ENCODE assay signal across 22 cellular contexts in genomic region chr11:130467116-130467990, GRCh38. TPM values are rescaled to one million over a fixed set of nuclear protein-coding genes. Genes with fewer than 3 reads are reported as not detected.
"Had no signal": no experiment of that assay in that cellular context is flagged by ENCODE, and none has a peak within 500 bp of the region (broad histone marks: within the 10 kb centered on the region; RNA-seq: fewer than 3 reads in every experiment).

No MANE protein-coding gene starts in this region.

- H3K9me3 ChIP-seq: esophagus muscularis mucosa, gastroesophageal sphincter, mucosa of descending colon, neutrophil, ovary, stomach, thoracic aorta, transverse colon had no signal

- H3K27ac ChIP-seq: epithelial cell of prostate, esophagus muscularis mucosa, gastroesophageal sphincter, neutrophil, ovary, stomach, thoracic aorta, transverse colon had no signal

- ATAC-seq: effector memory CD8-positive, alpha-beta T cell; gastroesophageal sphincter; left colon; mucosa of descending colon; naive thymus-derived CD8-positive, alpha-beta T cell; right cardiac atrium had no signal

- H3K27me3 Mint-ChIP-seq: dendritic cell treated with granulocyte-macrophage colony-stimulating factor and Interleukin-4, amounts not matched to agents 40 ng/mL and 50 ng/mL, for 4 days had no signal

- H3K4me1 ChIP-seq: esophagus muscularis mucosa, gastroesophageal sphincter, stomach, transverse colon had no signal

- H3K36me3 ChIP-seq: neutrophil, ovary, transverse colon had no signal

- H3K4me1 Mint-ChIP-seq: naive thymus-derived CD8-positive, alpha-beta T cell had no signal

- H3K36me3 Mint-ChIP-seq: naive thymus-derived CD8-positive, alpha-beta T cell had no signal

- H3K27me3 ChIP-seq: esophagus muscularis mucosa, gastroesophageal sphincter, ovary, stomach, transverse colon had no signal

- H3K4me3 Mint-ChIP-seq: dendritic cell treated with granulocyte-macrophage colony-stimulating factor and Interleukin-4, amounts not matched to agents 40 ng/mL and 50 ng/mL, for 4 days; effector memory CD8-positive, alpha-beta T cell; naive thymus-derived CD8-positive, alpha-beta T cell had no signal

- H3K27ac Mint-ChIP-seq: dendritic cell treated with granulocyte-macrophage colony-stimulating factor and Interleukin-4, amounts not matched to agents 40 ng/mL and 50 ng/mL, for 4 days; effector memory CD8-positive, alpha-beta T cell; naive thymus-derived CD8-positive, alpha-beta T cell had no signal

- H3K9me3 Mint-ChIP-seq: dendritic cell treated with granulocyte-macrophage colony-stimulating factor and Interleukin-4, amounts not matched to agents 40 ng/mL and 50 ng/mL, for 4 days; effector memory CD8-positive, alpha-beta T cell; naive thymus-derived CD8-positive, alpha-beta T cell had no signal

- H3K4me3 ChIP-seq: esophagus muscularis mucosa, gastroesophageal sphincter, mucosa of descending colon, ovary, stomach, thoracic aorta, transverse colon had no signal

- DNase-seq: effector memory CD8-positive, alpha-beta T cell; foreskin fibroblast; hippocampal formation; left colon; mesendoderm; mucosa of descending colon; naive thymus-derived CD8-positive, alpha-beta T cell; ovary; right cardiac atrium; small intestine; stimulated activated CD4-positive, alpha-beta T cell treated with anti-CD3 and anti-CD28 coated beads, Interleukin-12 subunit alpha, Interleukin-12 subunit beta, amount 100 ng/mL, for 4 hours; stimulated activated naive CD4-positive, alpha-beta T cell; transverse colon had no signal

RNA-seq across cellular contexts. Expression of gene ADAMTS8, which starts 38.9 kb away (rescaled TPM):
- total RNA-seq: kidney epithelial cell; lung microvascular endothelial cell; naive thymus-derived CD8-positive, alpha-beta T cell had no signal
